14 cellular contexts compared by ENCODE assay signal in the genomic region with DNA sequence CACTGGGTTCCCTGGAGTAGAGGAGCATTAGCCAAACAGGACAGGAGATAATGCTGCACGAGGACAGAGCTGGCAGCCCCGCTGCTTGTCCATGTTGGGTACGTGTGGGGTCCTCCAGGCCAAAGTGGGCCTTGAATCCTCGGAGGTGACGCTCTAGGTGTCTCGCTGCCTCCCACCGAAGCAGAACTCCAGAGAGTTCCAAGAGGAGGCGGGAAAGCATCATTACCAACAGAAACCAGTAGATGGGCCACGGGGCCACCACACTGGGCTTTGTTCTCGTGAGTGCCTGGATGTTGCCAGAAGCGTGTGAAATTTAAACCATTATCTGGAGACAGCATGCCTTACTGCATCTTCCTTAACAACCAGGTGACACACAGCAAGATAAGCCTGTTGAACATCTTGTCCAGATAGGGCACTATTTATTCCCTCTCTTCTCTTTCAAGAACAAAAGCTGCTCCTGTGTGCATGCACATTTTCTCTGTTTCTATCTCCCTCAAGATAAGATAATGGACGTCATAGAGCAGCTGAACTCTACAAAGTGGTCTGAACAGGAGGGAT. TPM values are rescaled to one million over a fixed set of nuclear protein-coding genes. Genes with fewer than 3 reads are reported as not detected.
DNase-seq lines count a peak whose midpoint lies in the region; ATAC-seq and TF ChIP-seq lines count a peak whose summit lies in the region.
"Had no signal": no experiment of that assay in that cellular context is flagged by ENCODE, and none has a peak within 500 bp of the region (broad histone marks: within the 10 kb centered on the region; RNA-seq: fewer than 3 reads in every experiment).

No MANE protein-coding gene starts in this region.

- peak overlapping the region; percentile 37 for H2BK15ac ChIP-seq in mesenchymal stem cell (ENCODE audit: low read depth, poor library complexity, severe bottlenecking)

- H2AK5ac ChIP-seq in mesenchymal stem cell (ENCODE audit: low read length, severe bottlenecking), result no peak overlapping the region

- H3K4me3 ChIP-seq in mesenchymal stem cell (ENCODE audit: insufficient read depth in 1 of 2, low read depth in 1 of 2, low read length in 2 of 2), result no peak overlapping the region
- H3K4me3 ChIP-seq: BLaER1, GM23248 had no signal

- peak; percentile 50 for DNase-seq in amniotic epithelial cell (ENCODE audit: low read depth)
- DNase-seq in mesenchymal stem cell, result no peak
- peak; percentile 57 for DNase-seq in posterior vena cava (ENCODE audit: low spot score)
- DNase-seq in Ammon's horn (ENCODE audit: low spot score), result no peak
- no peak for DNase-seq in activated CD8-positive, alpha-beta memory T cell treated with anti-CD3 and anti-CD28 coated beads, Interleukin-2, amount 50 U/mL, for 48 hours
- no peak for DNase-seq in GM13976 (ENCODE audit: low spot score)
- DNase-seq: CD8-positive, alpha-beta memory T cell; DMS53; GM23248 had no signal

- ATAC-seq in GM19467 (IDR thresholded peaks at IDR 0.05; ENCODE audit: unreplicated experiment), result no peak
- ATAC-seq: HCT116 had no signal

- H3K14ac ChIP-seq in mesenchymal stem cell (ENCODE audit: low read length in 2 of 2), result no peak overlapping the region

- no peak overlapping the region for H3K4me2 ChIP-seq in mesenchymal stem cell (ENCODE audit: low read length, poor library complexity, severe bottlenecking)
- H3K4me2 ChIP-seq: BLaER1 had no signal

- no peak overlapping the region for H4K91ac ChIP-seq in mesenchymal stem cell (ENCODE audit: low read length)

- peaks cover 58% of the 10 kb centered on the region for H3K79me1 ChIP-seq in mesenchymal stem cell (replicated peaks; ENCODE audit: low read length, poor library complexity, severe bottlenecking)

- H3K23ac ChIP-seq in mesenchymal stem cell (ENCODE audit: low read length in 2 of 2), result no peak overlapping the region

- intact Hi-C loops in posterior vena cava (cut with DNase I), result no loop called here

- no peak overlapping the region for H3K9ac ChIP-seq in mesenchymal stem cell (ENCODE audit: low read length)
- H3K9ac ChIP-seq: BLaER1, GM23248 had no signal

- no peak overlapping the region for H3K4ac ChIP-seq in mesenchymal stem cell (ENCODE audit: low read depth in 1 of 2, low read length in 2 of 2)

- no peak overlapping the region for H2BK120ac ChIP-seq in mesenchymal stem cell (ENCODE audit: low read depth, low read length)

- H3K27ac ChIP-seq in mesenchymal stem cell (ENCODE audit: low read length, poor library complexity, severe bottlenecking), result no peak overlapping the region
- H3K27ac ChIP-seq: BLaER1, GM23248, HL-60 had no signal

- in situ Hi-C loops in GM13976 (cut with MboI; ENCODE audit: low sequenced_read_pairs, unreplicated experiment), result no loop called here

- no peak overlapping the region for H2BK12ac ChIP-seq in mesenchymal stem cell (ENCODE audit: low read length in 2 of 2)

- no peak overlapping the region for H4K8ac ChIP-seq in mesenchymal stem cell (ENCODE audit: low read length)

- H3K4me1 ChIP-seq in mesenchymal stem cell (ENCODE audit: control insufficient read depth, insufficient read depth, low read depth, low read length), result peaks cover 4% of the 10 kb centered on the region
- H3K4me1 ChIP-seq: BLaER1 had no signal

- TF ChIP-seq CTCF in GM13976 (IDR thresholded peaks at IDR 0.05; ENCODE audit: borderline replicate concordance, control extremely low read depth, extremely low read depth, insufficient read depth, missing control alignments), result no peak

- no peak overlapping the region for H3K18ac ChIP-seq in mesenchymal stem cell (ENCODE audit: low read depth in 1 of 2, low read length in 2 of 2)

- peaks cover 12% of the 10 kb centered on the region for H3K9me3 ChIP-seq in mesenchymal stem cell (ENCODE audit: control insufficient read depth, low read length)
- H3K9me3 ChIP-seq: BLaER1 had no signal

- H3K36me3 ChIP-seq in mesenchymal stem cell (ENCODE audit: control insufficient read depth in 1 of 2, insufficient read depth in 2 of 2, low read depth in 1 of 2, low read length in 2 of 2), result peaks cover 0 to 68% of the 10 kb centered on the region in 2 experiments

- no peak overlapping the region for H2BK5ac ChIP-seq in mesenchymal stem cell (ENCODE audit: low read depth, low read length, poor library complexity, severe bottlenecking)

- WGBS in mesenchymal stem cell, result 91% methylated on average over 12 of the region's 12 CpGs

- no peak overlapping the region for H2AFZ ChIP-seq in mesenchymal stem cell (ENCODE audit: low read depth, low read length)
- H2AFZ ChIP-seq: GM23248 had no signal

- H3K27me3 ChIP-seq in mesenchymal stem cell (ENCODE audit: control insufficient read depth in 1 of 2, insufficient read depth in 1 of 2, low read length in 2 of 2), result peaks cover 0 to 20% of the 10 kb centered on the region in 2 experiments
- H3K27me3 ChIP-seq: BLaER1 had no signal

RNA-seq across cellular contexts. Expression of gene TNS3, which starts 56.8 kb away (rescaled TPM):
- polyA plus RNA-seq in mesenchymal stem cell (2013, experiment 1 of 2), result 142 TPM
- polyA plus RNA-seq in mesenchymal stem cell (2013, experiment 2 of 2), result 136 TPM
- total RNA-seq in posterior vena cava, result 10 to 100 TPM; 64.8 to 69.3 TPM
- total RNA-seq: A673 had no signal
- polyA plus RNA-seq: CD8-positive, alpha-beta memory T cell had no signal

Comparison
In these comparisons a context has a peak if more than half of its experiments do, and no peak if none do; other contexts are left out.
1. DNase-seq: peak in amniotic epithelial cell (single experiment) and posterior vena cava (single experiment); none in mesenchymal stem cell (single experiment), Ammon's horn (single experiment), activated CD8-positive, alpha-beta memory T cell treated with anti-CD3 and anti-CD28 coated beads, Interleukin-2, amount 50 U/mL, for 48 hours (single experiment) and GM13976 (single experiment).